In genomic region chr17:35084987-35085386, GRCh38 we compare ENCODE assay signal across 12 cellular contexts. TPM values are rescaled to one million over a fixed set of nuclear protein-coding genes. Genes with fewer than 3 reads are reported as not detected.
A peak's percentile ranks its signal among the peaks of the same experiment; 100 is the strongest.
DNase-seq lines count a peak whose midpoint lies in the region; ATAC-seq and TF ChIP-seq lines count a peak whose summit lies in the region.
"Had no signal": no experiment of that assay in that cellular context is flagged by ENCODE, and none has a peak within 500 bp of the region (broad histone marks: within the 10 kb centered on the region; RNA-seq: fewer than 3 reads in every experiment).

No MANE protein-coding gene starts in this region.

- peak overlapping the region; percentile 15; the same call in 1 of the 2 replicates for H3K27ac ChIP-seq in SJSA1
- peak overlapping the region in 1 of 8 donors; percentile 3 for H3K27ac ChIP-seq in spleen
- H3K27ac ChIP-seq: adrenal gland had no signal

- WGBS in spleen, 5 donors: 70 to 85% (median 80%) methylated on average over 2 of the region's 2 CpGs

- peak overlapping the region; percentile 3 for H3K27ac Mint-ChIP-seq in stimulated activated naive CD8-positive, alpha-beta T cell treated with anti-CD3 and anti-CD28 coated beads, Interleukin-15, Interleukin-2, amounts not matched to agents 100 ng/mL and 50 ng/mL, for 24 hours

- no peak for TF ChIP-seq POLR2A in spleen (IDR thresholded peaks at IDR 0.05)

- no peaks in the 10 kb centered on the region for H3K9me3 Mint-ChIP-seq in stimulated activated naive CD8-positive, alpha-beta T cell treated with anti-CD3 and anti-CD28 coated beads, Interleukin-15, Interleukin-2, amounts not matched to agents 100 ng/mL and 50 ng/mL, for 24 hours

- ATAC-seq in stimulated activated naive CD8-positive, alpha-beta T cell treated with anti-CD3 and anti-CD28 coated beads, Interleukin-15, Interleukin-2, amounts not matched to agents 100 U/mL and 50 U/mL, for 24 hours: no peak
- ATAC-seq in left lobe of liver (no peak), GM18511 (IDR thresholded peaks at IDR 0.05; ENCODE audit: unreplicated experiment) (no peak)
- ATAC-seq: right cardiac atrium had no signal

- H3K4me3 ChIP-seq in SJSA1 (no peak overlapping the region), fibroblast of pulmonary artery (replicated peaks; ENCODE audit: low read depth, low read length) (no peak overlapping the region), spleen (no peak overlapping the region)
- H3K4me3 ChIP-seq: adrenal gland had no signal

- intact Hi-C loops in spleen (cut with DNase I; ENCODE audit: low total_unique reads): loop anchor here (10.0 kb wide), 1 partner anchor 60 kb away; no protein-coding TSS in a partner anchor

- H3K27me3 ChIP-seq in SJSA1 (replicated peaks) (no peaks in the 10 kb centered on the region), spleen (replicated peaks in 1 of 7) (no peaks in the 10 kb centered on the region)
- H3K27me3 ChIP-seq: adrenal gland had no signal

- H3K36me3 ChIP-seq in SJSA1 (0 out of 2 replicates have a peak, but pooled peaks cover 3% of the 10 kb centered on the region), spleen (no peaks in the 10 kb centered on the region)
- H3K36me3 ChIP-seq: adrenal gland had no signal

- no peak overlapping the region for H3K4me3 Mint-ChIP-seq in stimulated activated naive CD8-positive, alpha-beta T cell treated with anti-CD3 and anti-CD28 coated beads, Interleukin-15, Interleukin-2, amounts not matched to agents 100 ng/mL and 50 ng/mL, for 24 hours

- H3K4me1 Mint-ChIP-seq in stimulated activated naive CD8-positive, alpha-beta T cell treated with anti-CD3 and anti-CD28 coated beads, Interleukin-15, Interleukin-2, amounts not matched to agents 100 ng/mL and 50 ng/mL, for 24 hours (ENCODE audit: low read depth): peaks cover 92% of the 10 kb centered on the region

- no peaks in the 10 kb centered on the region for H3K27me3 Mint-ChIP-seq in stimulated activated naive CD8-positive, alpha-beta T cell treated with anti-CD3 and anti-CD28 coated beads, Interleukin-15, Interleukin-2, amounts not matched to agents 100 ng/mL and 50 ng/mL, for 24 hours

- H3K4me1 ChIP-seq in SJSA1 (replicated peaks) (peaks cover 57% of the 10 kb centered on the region), spleen (peaks cover 24 to 91% (median 64%) of the 10 kb centered on the region in 6 donors)

- no peak for DNase-seq in stimulated activated naive CD8-positive, alpha-beta T cell treated with anti-CD3 and anti-CD28 coated beads, Interleukin-15, Interleukin-2, amounts not matched to agents 100 U/mL and 50 U/mL, for 24 hours
- DNase-seq in SJSA1 (ENCODE audit: low read depth in 1 of 2, low spot score in 2 of 2) (no peak), fibroblast of pulmonary artery (ENCODE audit: low read depth) (peak; percentile 25), left lobe of liver (ENCODE audit: low spot score) (no peak), activated gamma-delta T cell treated with Interleukin-2 at 50 U/mL for 16 hours (no peak), spleen (no peak)
- DNase-seq: adrenal gland, NCI-H1048, right cardiac atrium had no signal

- TF ChIP-seq CTCF in fibroblast of pulmonary artery (IDR thresholded peaks at IDR 0.05; ENCODE audit: low read length, missing control alignments): no peak
- no peak for TF ChIP-seq CTCF in spleen (IDR thresholded peaks at IDR 0.05 in 8 of 11, conservative IDR thresholded peaks at IDR 0.05 in 3 of 11)

- H3K9me3 ChIP-seq in SJSA1 (replicated peaks): 0 out of 2 replicates have a peak, but pooled peaks cover 4% of the 10 kb centered on the region
- H3K9me3 ChIP-seq in spleen: no peaks in the 10 kb centered on the region
- H3K9me3 ChIP-seq: adrenal gland had no signal

- H3K36me3 Mint-ChIP-seq in stimulated activated naive CD8-positive, alpha-beta T cell treated with anti-CD3 and anti-CD28 coated beads, Interleukin-15, Interleukin-2, amounts not matched to agents 100 ng/mL and 50 ng/mL, for 24 hours (ENCODE audit: low read depth): no peaks in the 10 kb centered on the region

RNA-seq across cellular contexts. Expression of gene RFFL, which starts 21.5 kb away (rescaled TPM):
- 8.2 and 25.7 TPM in 2 replicates for total RNA-seq in SJSA1 (2014; rRNA removed; shearing (Covaris generic))
- total RNA-seq in left lobe of liver (36.5 TPM), spleen (10 to 100 TPM; 28.1 to 39.7 (median 33.0) TPM)
- polyA plus RNA-seq in spleen: 1 to 10 TPM; 5.7 to 9.2 (median 7.4) TPM

RNA-seq across cellular contexts. Expression of gene RAD51D, which starts 34.7 kb away (rescaled TPM):
- total RNA-seq in SJSA1 (2014; rRNA removed; shearing (Covaris generic)): 13.7 and 16.9 TPM in 2 replicates
- 4.4 TPM for total RNA-seq in left lobe of liver
- total RNA-seq in spleen: 10 to 100 TPM in 6 of 7 donors, 1 to 10 TPM in 1; 9.0 to 24.1 (median 14.9) TPM
- 1 to 10 TPM; 4.0 to 8.4 (median 5.5) TPM for polyA plus RNA-seq in spleen

RNA-seq across cellular contexts. Expression of gene FNDC8, which starts 36.4 kb away (rescaled TPM):
- not detected in 2 replicates for total RNA-seq in SJSA1 (2014; rRNA removed; shearing (Covaris generic))
- total RNA-seq in left lobe of liver: not detected
- total RNA-seq in spleen: not detected
- under 1 TPM in 1 of 3 donors, not detected in 2; 0.10 TPM for polyA plus RNA-seq in spleen
- total RNA-seq: adrenal gland, mesenteric fat pad, right cardiac atrium had no signal
- polyA plus RNA-seq: adrenal gland, right cardiac atrium had no signal

RNA-seq across cellular contexts. Expression of gene NLE1, which starts 57.1 kb away (rescaled TPM):
- 19.2 and 21.3 TPM in 2 replicates for total RNA-seq in SJSA1 (2014; rRNA removed; shearing (Covaris generic))
- total RNA-seq in left lobe of liver (6.8 TPM), spleen (10 to 100 TPM in 6 of 7 donors, 1 to 10 TPM in 1; 9.8 to 17.3 (median 12.5) TPM)
- polyA plus RNA-seq in spleen: 1 to 10 TPM; 5.8 to 9.6 (median 8.8) TPM
